22 cellular contexts compared by ENCODE assay signal in genomic region chr11:34201130-34201529, GRCh38.
"Had no signal": no experiment of that assay in that cellular context is flagged by ENCODE, and none has a peak within 500 bp of the region (broad histone marks: within the 10 kb centered on the region; RNA-seq: fewer than 3 reads in every experiment).

No MANE protein-coding gene starts in this region.

- H3K27ac ChIP-seq: SJSA1 had no signal

- H3K9me3 ChIP-seq: MG63, SJSA1, SK-N-SH had no signal

- H3K9ac ChIP-seq: SK-N-SH had no signal

- DNase-seq: IMR-90, Karpas-422, KG1, MG63, NCI-H1092 treated with DMSO at 0.1 percent for 48 hours, NCI-H1436, NCI-H1694 treated with DMSO at 0.1 percent for 48 hours, NCI-H1930, NCI-H2081, NCI-H2107, NCI-H226, NCI-H446, NCI-H510A, NCI-H524 treated with DMSO at 0.1 percent for 48 hours, NCI-H82, Right ventricle myocardium superior, RPMI8226, SIG-M5, SK-N-SH, SW 1271, T-cell had no signal

- H3K27me3 ChIP-seq: MG63, SJSA1 had no signal

- H3K4me3 ChIP-seq: MG63, SJSA1 had no signal

- H3K36me3 ChIP-seq: MG63, SJSA1 had no signal
